In genomic region chr16:31700530-31701388, GRCh38 we compare ENCODE assay signal across 8 cellular contexts.
DNase-seq lines count a peak whose midpoint lies in the region; ATAC-seq and TF ChIP-seq lines count a peak whose summit lies in the region.

No MANE protein-coding gene starts in this region.

- no peak for TF ChIP-seq EP300 in esophagus muscularis mucosa (IDR thresholded peaks at IDR 0.05)

- H3K36me3 Mint-ChIP-seq in natural killer cell treated with Interleukin-12 subunit alpha and Interleukin-12 subunit beta and Interleukin-15 and Interleukin-18, amount 100 ng/mL, for 72 hours, result peaks cover 7% of the 10 kb centered on the region
- peaks cover 38% of the 10 kb centered on the region for H3K36me3 Mint-ChIP-seq in stimulated activated naive CD8-positive, alpha-beta T cell treated with anti-CD3 and anti-CD28 coated beads, Interleukin-15, Interleukin-2, amounts not matched to agents 100 ng/mL and 50 ng/mL, for 24 hours (ENCODE audit: low read depth)

- peak overlapping the region; percentile 47 to 67 (median 66) for H3K27ac ChIP-seq in esophagus muscularis mucosa (replicated peaks in 1 of 4)

- H3K4me1 ChIP-seq in esophagus muscularis mucosa, result peaks cover 8 to 28% (median 20%) of the 10 kb centered on the region in 4 donors

- 2% methylated on average over 34 of the region's 56 CpGs for WGBS in esophagus muscularis mucosa

- no peak for TF ChIP-seq POLR2A in esophagus muscularis mucosa (IDR thresholded peaks at IDR 0.05; ENCODE audit: low read depth)

- peak overlapping the region; percentile 81 to 91 (median 85) for H3K4me3 ChIP-seq in esophagus muscularis mucosa

- peak; percentile 42 for ATAC-seq in HG02610 (IDR thresholded peaks at IDR 0.05; ENCODE audit: unreplicated experiment)
- peak; percentile 82 to 88 for ATAC-seq in natural killer cell treated with Interleukin-12 subunit alpha and Interleukin-12 subunit beta and Interleukin-15 and Interleukin-18, amount 100 ng/mL, for 72 hours

- H3K4me3 Mint-ChIP-seq in natural killer cell treated with Interleukin-12 subunit alpha and Interleukin-12 subunit beta and Interleukin-15 and Interleukin-18, amount 100 ng/mL, for 72 hours, result peak overlapping the region; percentile 88
- H3K4me3 Mint-ChIP-seq in stimulated activated naive CD8-positive, alpha-beta T cell treated with anti-CD3 and anti-CD28 coated beads, Interleukin-15, Interleukin-2, amounts not matched to agents 100 ng/mL and 50 ng/mL, for 24 hours, result peak overlapping the region; percentile 89

- H3K27me3 ChIP-seq in esophagus muscularis mucosa, result no peaks in the 10 kb centered on the region

- peaks cover 23 to 25% of the 10 kb centered on the region in 2 donors for H3K4me1 Mint-ChIP-seq in natural killer cell treated with Interleukin-12 subunit alpha and Interleukin-12 subunit beta and Interleukin-15 and Interleukin-18, amount 100 ng/mL, for 72 hours (ENCODE audit: low read depth in 2 of 2)
- H3K4me1 Mint-ChIP-seq in stimulated activated naive CD8-positive, alpha-beta T cell treated with anti-CD3 and anti-CD28 coated beads, Interleukin-15, Interleukin-2, amounts not matched to agents 100 ng/mL and 50 ng/mL, for 24 hours (ENCODE audit: low read depth), result peaks cover 24% of the 10 kb centered on the region

- TF ChIP-seq CTCF in esophagus muscularis mucosa (IDR thresholded peaks at IDR 0.05), result peak in 1 of 3 experiments; percentile 11

- no peaks in the 10 kb centered on the region for H3K27me3 Mint-ChIP-seq in natural killer cell treated with Interleukin-12 subunit alpha and Interleukin-12 subunit beta and Interleukin-15 and Interleukin-18, amount 100 ng/mL, for 72 hours
- peaks cover 3% of the 10 kb centered on the region for H3K27me3 Mint-ChIP-seq in stimulated activated naive CD8-positive, alpha-beta T cell treated with anti-CD3 and anti-CD28 coated beads, Interleukin-15, Interleukin-2, amounts not matched to agents 100 ng/mL and 50 ng/mL, for 24 hours

- intact Hi-C loops in esophagus muscularis mucosa (cut with DNase I), result loop anchor here (2.0 to 10.0 kb wide), 2 partner anchors 192 to 736 kb away; partner anchors contain the start of gene RUSF1

- H3K9me3 Mint-ChIP-seq in natural killer cell treated with Interleukin-12 subunit alpha and Interleukin-12 subunit beta and Interleukin-15 and Interleukin-18, amount 100 ng/mL, for 72 hours, result no peaks in the 10 kb centered on the region
- no peaks in the 10 kb centered on the region for H3K9me3 Mint-ChIP-seq in stimulated activated naive CD8-positive, alpha-beta T cell treated with anti-CD3 and anti-CD28 coated beads, Interleukin-15, Interleukin-2, amounts not matched to agents 100 ng/mL and 50 ng/mL, for 24 hours

- H3K36me3 ChIP-seq in esophagus muscularis mucosa, result peaks cover 21 to 35% (median 30%) of the 10 kb centered on the region in 4 donors

- peak; percentile 47 for DNase-seq in NCI-H1694 (lab: John Stamatoyannopoulos, UW)
- no peak for DNase-seq in NCI-H1694 treated with DMSO at 0.1 percent for 48 hours (lab: John Stamatoyannopoulos, UW)
- peak; percentile 33 for DNase-seq in NCI-H187 treated with DMSO at 0.1 percent for 48 hours (lab: John Stamatoyannopoulos, UW)
- DNase-seq in activated T-cell treated with anti-CD3 and anti-CD28 coated beads for 4 hours, result peak; percentile 88
- DNase-seq in esophagus muscularis mucosa (ENCODE audit: extremely low spot score), result peak; percentile 95
- peak; percentile 79 for DNase-seq in natural killer cell treated with Interleukin-12 subunit alpha and Interleukin-12 subunit beta and Interleukin-15 and Interleukin-18, amount 100 ng/mL, for 72 hours (ENCODE audit: low spot score)

- no peaks in the 10 kb centered on the region for H3K9me3 ChIP-seq in esophagus muscularis mucosa

- peak overlapping the region; percentile 92 to 98 for H3K27ac Mint-ChIP-seq in natural killer cell treated with Interleukin-12 subunit alpha and Interleukin-12 subunit beta and Interleukin-15 and Interleukin-18, amount 100 ng/mL, for 72 hours
- H3K27ac Mint-ChIP-seq in stimulated activated naive CD8-positive, alpha-beta T cell treated with anti-CD3 and anti-CD28 coated beads, Interleukin-15, Interleukin-2, amounts not matched to agents 100 ng/mL and 50 ng/mL, for 24 hours, result peak overlapping the region; percentile 96
